In the genomic region with DNA sequence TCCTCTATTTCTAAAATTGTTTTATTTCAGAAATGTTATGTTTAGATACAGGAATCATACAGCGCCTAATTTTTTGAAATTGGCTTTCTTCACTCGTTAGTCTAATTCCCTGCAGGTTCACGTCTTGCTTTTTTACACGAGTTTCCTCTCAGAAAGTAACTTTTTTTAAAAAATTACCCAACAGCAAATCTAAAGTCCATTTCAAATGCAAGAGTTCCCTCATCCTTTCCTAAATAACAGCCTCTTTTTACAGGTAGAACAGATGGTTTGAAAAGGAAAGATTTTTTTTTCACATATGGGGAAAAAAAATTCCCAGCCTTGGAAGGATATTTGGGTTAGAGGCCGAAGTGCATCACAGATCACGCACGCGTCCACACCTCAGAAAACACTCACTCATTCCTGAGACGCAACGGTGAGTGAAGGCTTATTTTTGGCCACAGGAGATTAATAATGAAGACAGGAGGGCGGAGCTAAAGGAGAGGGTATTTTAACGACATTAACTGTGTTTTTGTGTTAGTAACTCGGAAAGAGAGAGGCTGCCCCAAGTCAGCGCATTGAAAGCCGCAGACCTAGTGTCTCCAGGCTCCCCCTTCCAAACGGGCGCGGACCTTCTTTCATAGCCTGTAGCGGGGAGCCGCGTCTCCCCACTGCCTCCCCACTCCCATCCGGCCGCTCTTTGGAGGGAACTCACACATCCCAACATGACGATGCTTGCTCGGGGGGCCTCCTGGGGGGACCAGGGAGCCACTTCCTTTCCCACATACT, we compare ENCODE assay signal across 8 cellular contexts. TPM values are rescaled to one million over a fixed set of nuclear protein-coding genes. Genes with fewer than 3 reads are reported as not detected.
DNase-seq lines count a peak whose midpoint lies in the region; ATAC-seq and TF ChIP-seq lines count a peak whose summit lies in the region.

No MANE protein-coding gene starts in this region.

- H3K4me3 Mint-ChIP-seq in activated T-cell treated with anti-CD3 and anti-CD28 coated beads, Interleukin-2, amount 50 U/mL, for 72 hours, result peak overlapping the region; percentile 88 to 97

- DNase-seq in ACHN (peak; percentile 75), H7 (peak; percentile 66), left lobe of liver (ENCODE audit: low spot score) (no peak), iPS-NIHi11 (ENCODE audit: low spot score) (no peak), OCI-M2 (lab: John Stamatoyannopoulos, UW; ENCODE audit: unreplicated experiment) (no peak), ovary (no peak)
- peak in 1 of 2 donors; percentile 20 for DNase-seq in activated T-cell treated with anti-CD3 and anti-CD28 coated beads, Interleukin-2, amount 50 U/mL, for 72 hours
- DNase-seq in stimulated activated CD4-positive, alpha-beta T cell treated with anti-CD3 and anti-CD28 coated beads, Interleukin-4, amount 100 ng/mL, for 24 hours, result no peak

- intact Hi-C loops in ovary (cut with DNase I), result no loop called here

- H3K36me3 ChIP-seq in H7 (replicated peaks; ENCODE audit: control insufficient read depth, insufficient read depth, low read length) (no peaks in the 10 kb centered on the region), ovary (no peaks in the 10 kb centered on the region)

- no peak for TF ChIP-seq EP300 in ovary (IDR thresholded peaks at IDR 0.05)

- peak overlapping the region; percentile 17 for H3K4me3 ChIP-seq in H7 (ENCODE audit: insufficient read depth, low read depth, low read length)
- no peak overlapping the region for H3K4me3 ChIP-seq in ovary

- in situ Hi-C loops in ACHN (cut with HindIII; ENCODE audit: low pct_ligation_motif_present, low pct_unique_long_range_greater_than_20kb, low sequenced_read_pairs), result loop anchor here (25.0 kb wide), 1 partner anchor 155 kb away; no protein-coding TSS in a partner anchor

- no peak for ATAC-seq in activated T-cell treated with anti-CD3 and anti-CD28 coated beads, Interleukin-2, amount 50 U/mL, for 72 hours (replicated peaks in 1 of 2)
- ATAC-seq in left lobe of liver, result peak; percentile 11

- 7 to 12% (median 8%) methylated on average over 25 of the region's 25 CpGs for WGBS in ovary, 3 donors

- peaks cover 0 to 3% of the 10 kb centered on the region in 2 donors for H3K36me3 Mint-ChIP-seq in activated T-cell treated with anti-CD3 and anti-CD28 coated beads, Interleukin-2, amount 50 U/mL, for 72 hours (ENCODE audit: insufficient read depth in 2 of 2)

- H3K27ac ChIP-seq in ovary, result no peak overlapping the region

- peak overlapping the region; percentile 87 for H3K27ac Mint-ChIP-seq in activated T-cell treated with anti-CD3 and anti-CD28 coated beads, Interleukin-2, amount 50 U/mL, for 72 hours

- peaks cover 82% of the 10 kb centered on the region for H3K27me3 ChIP-seq in H7 (ENCODE audit: control insufficient read depth, insufficient read depth, low read length)
- H3K27me3 ChIP-seq in ovary, result no peaks in the 10 kb centered on the region

- TF ChIP-seq POLR2A in ovary (IDR thresholded peaks at IDR 0.05), result no peak

- peaks cover 26% of the 10 kb centered on the region for H3K4me1 Mint-ChIP-seq in activated T-cell treated with anti-CD3 and anti-CD28 coated beads, Interleukin-2, amount 50 U/mL, for 72 hours (ENCODE audit: low read depth)

- H3K9me3 Mint-ChIP-seq in activated T-cell treated with anti-CD3 and anti-CD28 coated beads, Interleukin-2, amount 50 U/mL, for 72 hours, result no peaks in the 10 kb centered on the region

- TF ChIP-seq CTCF in ovary (IDR thresholded peaks at IDR 0.05), result no peak

- no peaks in the 10 kb centered on the region for H3K9me3 ChIP-seq in ovary

- H3K27me3 Mint-ChIP-seq in activated T-cell treated with anti-CD3 and anti-CD28 coated beads, Interleukin-2, amount 50 U/mL, for 72 hours (ENCODE audit: low read depth), result peaks cover 63% of the 10 kb centered on the region

- no peaks in the 10 kb centered on the region for H3K4me1 ChIP-seq in ovary (ENCODE audit: insufficient read depth)

RNA-seq across cellular contexts. Expression of a gene that starts 0.9 kb away (rescaled TPM):
- 10.5 and 11.7 TPM in 2 replicates for total RNA-seq in H7 (2014; rRNA removed; shearing (Covaris generic))
- total RNA-seq in activated T-cell treated with anti-CD3 and anti-CD28 coated beads, Interleukin-2, amount 50 U/mL, for 72 hours, result under 1 TPM; 0.46 to 0.60 TPM
- total RNA-seq in left lobe of liver (8.2 TPM), ovary (10 to 100 TPM in 1 of 7 donors, 1 to 10 TPM in 3, under 1 TPM in 3; 0.08 to 12.4 (median 1.5) TPM)
- polyA plus RNA-seq in ovary, result under 1 TPM; 0.08 to 0.10 TPM

Comparison
In these comparisons a context has a peak if more than half of its experiments do, and no peak if none do; other contexts are left out.
1. DNase-seq: peak in ACHN (single experiment) and H7 (single experiment); none in left lobe of liver (single experiment), iPS-NIHi11 (single experiment), OCI-M2 (single experiment), stimulated activated CD4-positive, alpha-beta T cell treated with anti-CD3 and anti-CD28 coated beads, Interleukin-4, amount 100 ng/mL, for 24 hours (single experiment) and ovary (0 of 5).